ENCODE assay signal across 9 cellular contexts in genomic region chr2:209771474-209772292, GRCh38. TPM values are rescaled to one million over a fixed set of nuclear protein-coding genes. Genes with fewer than 3 reads are reported as not detected.
A peak's percentile ranks its signal among the peaks of the same experiment; 100 is the strongest.
DNase-seq lines count a peak whose midpoint lies in the region; ATAC-seq, FAIRE-seq and TF ChIP-seq lines count a peak whose summit lies in the region.
"Had no signal": no experiment of that assay in that cellular context is flagged by ENCODE, and none has a peak within 500 bp of the region (broad histone marks: within the 10 kb centered on the region; RNA-seq: fewer than 3 reads in every experiment).

Gene UNC80 (plus strand): TSS chr2:209771832. CDS start chr2:209772073, 241 bp downstream.

- no peaks in the 10 kb centered on the region for H3K4me1 ChIP-seq in A549

- TF ChIP-seq EP300 in A549 (IDR thresholded peaks at IDR 0.05), result no peak

- whole genome bisulfite sequencing in A549 (ENCODE audit: missing lambda C conversion rate), result 17% methylated on average over 33 of the region's 73 CpGs

- no peak within 1 kb of the TSS for H3K27ac Mint-ChIP-seq in activated T-cell treated with anti-CD3 and anti-CD28 coated beads, Interleukin-2, amount 50 U/mL, for 24 hours
- no peak within 1 kb of the TSS for H3K27ac Mint-ChIP-seq in nephron
- H3K27ac Mint-ChIP-seq: activated naive CD4-positive, alpha-beta T cell treated with anti-CD3 and anti-CD28 coated beads, Interleukin-2, amount 50 U/mL, for 24 hours had no signal

- peaks cover 3% of the 10 kb centered on the region for H3K4me1 Mint-ChIP-seq in activated T-cell treated with anti-CD3 and anti-CD28 coated beads, Interleukin-2, amount 50 U/mL, for 24 hours (ENCODE audit: low read depth)
- H3K4me1 Mint-ChIP-seq in nephron, result no peaks in the 10 kb centered on the region
- H3K4me1 Mint-ChIP-seq: activated naive CD4-positive, alpha-beta T cell treated with anti-CD3 and anti-CD28 coated beads, Interleukin-2, amount 50 U/mL, for 24 hours had no signal

- POLR2A ChIA-PET in A549 (lab: Yijun Ruan, JAX), result no interaction called here

- DNase-seq in A549 (ENCODE audit: low read depth in 1 of 2, low spot score in 1 of 2) (peak; percentile 11 to 19), NCI-H1417 (lab: John Stamatoyannopoulos, UW) (peak; percentile 35 to 90 (median 87)), fibroblast of villous mesenchyme (ENCODE audit: low read depth) (peak; percentile 41), urothelium cell line (ENCODE audit: low spot score) (peak; percentile 88)
- peak; percentile 32 for DNase-seq in activated T-cell treated with anti-CD3 and anti-CD28 coated beads, Interleukin-2, amount 50 U/mL, for 24 hours
- no peak for DNase-seq in effector CD4-positive, alpha-beta T cell

- TF ChIP-seq POLR2A in A549 (IDR thresholded peaks at IDR 0.05; ENCODE audit: low read length) (no peak), GM18505 (IDR thresholded peaks at IDR 0.05; ENCODE audit: borderline replicate concordance, extremely low read depth, insufficient read depth, insufficient read length) (no peak)

- H3K4me3 ChIP-seq in A549 (peak within 1 kb of the TSS; percentile 33; the same call in 2 of the 3 replicates), fibroblast of villous mesenchyme (ENCODE audit: low read depth, low read length) (peak within 1 kb of the TSS; percentile 5)

- H3K9me3 Mint-ChIP-seq in activated T-cell treated with anti-CD3 and anti-CD28 coated beads, Interleukin-2, amount 50 U/mL, for 24 hours, result no peaks in the 10 kb centered on the region
- no peaks in the 10 kb centered on the region for H3K9me3 Mint-ChIP-seq in nephron

- no peak within 1 kb of the TSS for H3K27ac ChIP-seq in A549

- peaks cover 29% of the 10 kb centered on the region for H3K27me3 Mint-ChIP-seq in activated T-cell treated with anti-CD3 and anti-CD28 coated beads, Interleukin-2, amount 50 U/mL, for 24 hours
- H3K27me3 Mint-ChIP-seq in nephron (ENCODE audit: low read depth), result peaks cover 38% of the 10 kb centered on the region

- H3K4me3 Mint-ChIP-seq in activated T-cell treated with anti-CD3 and anti-CD28 coated beads, Interleukin-2, amount 50 U/mL, for 24 hours, result peak within 1 kb of the TSS; percentile 4
- peak within 1 kb of the TSS; percentile 78 to 83 (median 82) for H3K4me3 Mint-ChIP-seq in nephron
- H3K4me3 Mint-ChIP-seq: activated naive CD4-positive, alpha-beta T cell treated with anti-CD3 and anti-CD28 coated beads, Interleukin-2, amount 50 U/mL, for 24 hours had no signal

- TF ChIP-seq CTCF in A549 (IDR thresholded peaks at IDR 0.05), result no peak
- TF ChIP-seq CTCF in fibroblast of villous mesenchyme (IDR thresholded peaks at IDR 0.05; ENCODE audit: insufficient read depth, low read depth, low read length), result no peak
- no peak for TF ChIP-seq CTCF in nephron (IDR thresholded peaks at IDR 0.05; ENCODE audit: unreplicated experiment in 3 of 3)

- CTCF ChIA-PET in A549 (lab: Yijun Ruan, JAX), result interaction anchor here (0.6 kb wide), 1 partner anchor 31 kb away, joined by 3 read pairs; no protein-coding TSS in a partner anchor

- peak within 1 kb of the TSS; percentile 82 for H3K4me2 ChIP-seq in A549

- H3K9me3 ChIP-seq in A549, result no peaks in the 10 kb centered on the region

- ATAC-seq in A549, result peak; percentile 97
- peak; percentile 78 for ATAC-seq in GM18505 (IDR thresholded peaks at IDR 0.05; ENCODE audit: unreplicated experiment)

- H3K36me3 Mint-ChIP-seq in activated T-cell treated with anti-CD3 and anti-CD28 coated beads, Interleukin-2, amount 50 U/mL, for 24 hours (ENCODE audit: low read depth), result no peaks in the 10 kb centered on the region
- no peaks in the 10 kb centered on the region for H3K36me3 Mint-ChIP-seq in nephron (ENCODE audit: low read depth)
- H3K36me3 Mint-ChIP-seq: activated naive CD4-positive, alpha-beta T cell treated with anti-CD3 and anti-CD28 coated beads, Interleukin-2, amount 50 U/mL, for 24 hours had no signal

- TF ChIP-seq RAD21 in A549 (conservative IDR thresholded peaks at IDR 0.05 in 1 of 2, IDR thresholded peaks at IDR 0.05 in 1 of 2), result no peak

- FAIRE-seq in A549 (lab: Jason Lieb, UNC), result no peak
- no peak for FAIRE-seq in urothelium cell line (lab: Jason Lieb, UNC)

TF ChIP-seq in A549, 52 proteins besides CTCF, POLR2A, EP300 and RAD21:
- TF ChIP-seq EHMT2 (IDR thresholded peaks at IDR 0.05; ENCODE audit: low read depth) (peak; percentile 86), REST (IDR thresholded peaks at IDR 0.05) (peak; percentile 97), RFX5 (IDR thresholded peaks at IDR 0.05) (no peak)

RNA-seq across cellular contexts. Expression of gene UNC80, which starts in this region (rescaled TPM):
- not detected in 2 replicates for polyA plus RNA-seq in A549 (2011; rRNA removed)
- not detected in 2 replicates for polyA plus RNA-seq in A549 (2012; cell fraction: cytosol; rRNA removed)
- not detected in 2 replicates for polyA plus RNA-seq in A549 (2012; cell fraction: nucleus; rRNA removed)
- polyA plus RNA-seq in A549 (2017; fragmentation: RNase III; extraction: RNeasy Plus Mini Kit Qiagen cat#74134 plus additional on column Dnase treatment), result not detected in 3 replicates
- not detected in 2 replicates for polyA minus RNA-seq in A549 (2011; rRNA and poly(A)+ RNA removed)
- total RNA-seq in fibroblast of villous mesenchyme, result not detected in 2 replicates

Comparison
In these comparisons a context has a peak if more than half of its experiments do, and no peak if none do; other contexts are left out.
1. Peak in DNase-seq, ATAC-seq, H3K4me3 ChIP-seq and H3K4me2 ChIP-seq in A549; RNA of the gene not detected or under 1 TPM.
2. Peak in DNase-seq and H3K4me3 ChIP-seq in fibroblast of villous mesenchyme; RNA of the gene not detected or under 1 TPM.